ENCODE assay signal across 2 cellular contexts in the genomic region with DNA sequence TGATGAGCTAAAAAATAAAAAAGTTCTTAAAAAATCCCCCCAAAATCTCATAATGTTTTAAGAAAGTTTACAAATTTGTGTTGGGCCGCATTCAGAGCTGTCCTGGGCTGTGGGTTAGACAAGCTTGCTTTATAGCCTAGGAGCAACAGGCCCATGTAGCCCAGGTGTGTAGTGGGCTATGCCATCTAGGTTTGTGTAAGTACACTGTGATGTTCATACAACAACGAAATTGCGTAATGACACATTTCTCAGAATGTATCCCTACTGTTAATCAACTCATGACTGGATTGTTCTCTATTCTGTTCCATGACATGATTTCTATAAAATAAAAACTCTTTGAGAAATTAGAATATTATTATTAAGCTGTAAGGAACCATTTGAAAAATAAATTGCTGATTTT.
TF ChIP-seq lines count a peak whose summit lies in the region.

No MANE protein-coding gene starts in this region.

TF ChIP-seq in IMR-90, 13 proteins besides CTCF, POLR2A, EP300 and RAD21:
- TF ChIP-seq, protein P1, sequence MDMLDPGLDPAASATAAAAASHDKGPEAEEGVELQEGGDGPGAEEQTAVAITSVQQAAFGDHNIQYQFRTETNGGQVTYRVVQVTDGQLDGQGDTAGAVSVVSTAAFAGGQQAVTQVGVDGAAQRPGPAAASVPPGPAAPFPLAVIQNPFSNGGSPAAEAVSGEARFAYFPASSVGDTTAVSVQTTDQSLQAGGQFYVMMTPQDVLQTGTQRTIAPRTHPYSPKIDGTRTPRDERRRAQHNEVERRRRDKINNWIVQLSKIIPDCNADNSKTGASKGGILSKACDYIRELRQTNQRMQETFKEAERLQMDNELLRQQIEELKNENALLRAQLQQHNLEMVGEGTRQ (IDR thresholded peaks at IDR 0.05; ENCODE audit: low read depth, low read length) = no peak
- TF ChIP-seq CEBPB (IDR thresholded peaks at IDR 0.05; ENCODE audit: low read depth, low read length) (peak; percentile 81), MAZ (IDR thresholded peaks at IDR 0.05; ENCODE audit: borderline replicate concordance, low read depth, low read length) (no peak)

TF ChIP-seq in H1, 55 proteins besides CTCF, POLR2A, EP300 and RAD21:
- TF ChIP-seq SP4 (IDR thresholded peaks at IDR 0.05; ENCODE audit: low read length) (no peak), POLR2AphosphoS5 (IDR thresholded peaks at IDR 0.05; ENCODE audit: low read depth, low read length) (no peak), TAF7 (optimal IDR thresholded peaks at IDR 0.05; ENCODE audit: borderline replicate concordance, low read depth, low read length) (no peak), CEBPB (IDR thresholded peaks at IDR 0.05; ENCODE audit: low read depth, low read length) (peak; percentile 48; the same call in 1 of the 2 replicates), TAF1 (IDR thresholded peaks at IDR 0.05; ENCODE audit: low read depth, low read length) (no peak), SAP30 (IDR thresholded peaks at IDR 0.05; ENCODE audit: insufficient read depth, insufficient replicate concordance, low read length) (no peak)
TF ChIP-seq in H1: peak in this region for 1.
